Comparison of ENCODE assay signal across 14 cellular contexts in the genomic region with DNA sequence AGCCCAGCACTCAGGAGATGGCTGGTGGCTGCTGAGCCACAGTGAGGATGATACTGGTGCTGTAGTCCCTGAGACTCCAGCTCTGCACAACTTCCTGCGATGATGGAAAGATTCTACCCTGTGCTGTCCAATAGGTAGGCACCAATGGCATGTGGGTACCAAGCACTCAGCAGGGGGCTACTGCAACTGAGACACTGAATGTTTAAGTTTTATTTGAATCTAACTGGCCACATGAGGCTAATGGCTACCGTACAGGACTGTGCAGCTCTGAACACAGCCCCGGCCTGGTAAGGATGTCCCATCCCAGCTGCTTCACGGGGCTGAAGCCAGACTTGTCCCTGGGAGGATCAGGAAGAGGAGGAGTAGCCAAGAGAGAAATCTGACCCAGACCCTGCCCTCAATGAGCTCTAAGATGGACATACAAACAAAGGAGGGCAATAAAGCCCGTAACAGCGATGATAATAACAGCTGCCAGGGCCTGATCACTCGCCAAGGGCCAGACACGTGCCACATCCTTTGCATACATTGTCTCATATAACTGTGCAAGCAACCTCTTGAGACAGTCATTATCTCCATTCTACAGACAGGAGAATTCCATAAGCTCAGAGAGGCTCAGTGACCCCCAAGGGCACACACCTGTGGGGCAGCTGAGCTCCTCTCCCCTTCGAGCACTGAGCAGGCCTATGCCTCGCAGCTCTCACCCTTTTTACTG. TPM values are rescaled to one million over a fixed set of nuclear protein-coding genes. Genes with fewer than 3 reads are reported as not detected.
DNase-seq lines count a peak whose midpoint lies in the region; ATAC-seq and TF ChIP-seq lines count a peak whose summit lies in the region.
"Had no signal": no experiment of that assay in that cellular context is flagged by ENCODE, and none has a peak within 500 bp of the region (broad histone marks: within the 10 kb centered on the region; RNA-seq: fewer than 3 reads in every experiment).

No MANE protein-coding gene starts in this region.

- no peaks in the 10 kb centered on the region for H3K9me3 ChIP-seq in SJCRH30 (replicated peaks)
- H3K9me3 ChIP-seq in lower lobe of right lung, result no peaks in the 10 kb centered on the region
- H3K9me3 ChIP-seq in testis, result no peaks in the 10 kb centered on the region

- intact Hi-C loops in Right ventricle myocardium inferior (cut with DNase I) (no loop called here), left cardiac atrium (cut with DNase I) (no loop called here), lower lobe of right lung (cut with DNase I) (no loop called here), testis (cut with DNase I; ENCODE audit: low total_unique reads) (no loop called here)

- H3K4me1 ChIP-seq in SJCRH30 (peaks cover 4% of the 10 kb centered on the region; the same call in 1 of the 2 replicates), lower lobe of right lung (peaks cover 16% of the 10 kb centered on the region), testis (peaks cover 6% of the 10 kb centered on the region)

- ATAC-seq in Right ventricle myocardium inferior (no peak), left cardiac atrium (no peak), lower lobe of right lung (no peak), HG03457 (IDR thresholded peaks at IDR 0.05; ENCODE audit: unreplicated experiment) (no peak), HG02571 (IDR thresholded peaks at IDR 0.05; ENCODE audit: unreplicated experiment) (no peak), HG02678 (IDR thresholded peaks at IDR 0.05; ENCODE audit: unreplicated experiment) (no peak)
- ATAC-seq: GM12878, T-helper 17 cell had no signal

- H3K4me3 ChIP-seq in SJCRH30, result no peak overlapping the region
- H3K4me3 ChIP-seq in lower lobe of right lung, result no peak overlapping the region
- H3K4me3 ChIP-seq in testis, result no peak overlapping the region
- H3K4me3 ChIP-seq: BLaER1, GM12878 had no signal

- TF ChIP-seq POLR2A in testis (IDR thresholded peaks at IDR 0.05), result no peak

- H3K27me3 ChIP-seq in SJCRH30, result no peaks in the 10 kb centered on the region
- peaks cover 32% of the 10 kb centered on the region for H3K27me3 ChIP-seq in lower lobe of right lung (ENCODE audit: low read depth)
- no peaks in the 10 kb centered on the region for H3K27me3 ChIP-seq in testis

- DNase-seq in Right ventricle myocardium inferior (ENCODE audit: missing footprints) (peak; percentile 64), left cardiac atrium (no peak), SJCRH30 (peak; percentile 29 to 40), lower lobe of right lung (peak; percentile 41), testis (peak; percentile 10)
- DNase-seq: amygdala, NCI-H226 had no signal

- no peak overlapping the region for H3K27ac ChIP-seq in SJCRH30
- H3K27ac ChIP-seq in lower lobe of right lung, result no peak overlapping the region
- H3K27ac ChIP-seq in testis, result no peak overlapping the region
- H3K27ac ChIP-seq: BLaER1 had no signal

- 83 to 88% methylated on average over 10 of the region's 10 CpGs for WGBS in testis, 2 donors

- H3K36me3 ChIP-seq in SJCRH30 (no peaks in the 10 kb centered on the region), lower lobe of right lung (peaks cover 12% of the 10 kb centered on the region), testis (ENCODE audit: low read depth, missing control alignments) (no peaks in the 10 kb centered on the region)
- H3K36me3 ChIP-seq: BLaER1 had no signal

- TF ChIP-seq CTCF in lower lobe of right lung (IDR thresholded peaks at IDR 0.05) (no peak), testis (IDR thresholded peaks at IDR 0.05) (no peak)

RNA-seq across cellular contexts. Expression of gene GPRIN2, which starts 3.8 kb away (rescaled TPM):
- total RNA-seq in Right ventricle myocardium inferior, result not detected
- not detected for total RNA-seq in left cardiac atrium
- total RNA-seq in SJCRH30 (2014; rRNA removed; shearing (Covaris generic)), result not detected in 2 replicates
- 42.1 TPM for total RNA-seq in lower lobe of right lung
- 1 to 10 TPM; 4.3 to 4.9 TPM for total RNA-seq in testis
- 5.7 TPM for polyA plus RNA-seq in testis (ENCODE audit: insufficient read depth, low read depth, low replicate concordance)
- total RNA-seq: dermis microvascular lymphatic vessel endothelial cell, T-helper 17 cell had no signal
- polyA plus RNA-seq: GM12878 had no signal

RNA-seq across cellular contexts. Expression of gene SYT15, which starts 26.2 kb away (rescaled TPM):
- total RNA-seq in Right ventricle myocardium inferior (3.2 TPM), left cardiac atrium (1 to 10 TPM; 4.6 to 4.9 TPM), lower lobe of right lung (34.5 TPM), testis (1 to 10 TPM; 1.7 to 3.6 TPM)
- total RNA-seq in SJCRH30 (2014; rRNA removed; shearing (Covaris generic)), result 0.08 TPM in 1 of 2 replicates, not detected in the other
- 2.1 TPM for polyA plus RNA-seq in testis (ENCODE audit: insufficient read depth, low read depth, low replicate concordance)
